8 cellular contexts compared by ENCODE assay signal in the genomic region with DNA sequence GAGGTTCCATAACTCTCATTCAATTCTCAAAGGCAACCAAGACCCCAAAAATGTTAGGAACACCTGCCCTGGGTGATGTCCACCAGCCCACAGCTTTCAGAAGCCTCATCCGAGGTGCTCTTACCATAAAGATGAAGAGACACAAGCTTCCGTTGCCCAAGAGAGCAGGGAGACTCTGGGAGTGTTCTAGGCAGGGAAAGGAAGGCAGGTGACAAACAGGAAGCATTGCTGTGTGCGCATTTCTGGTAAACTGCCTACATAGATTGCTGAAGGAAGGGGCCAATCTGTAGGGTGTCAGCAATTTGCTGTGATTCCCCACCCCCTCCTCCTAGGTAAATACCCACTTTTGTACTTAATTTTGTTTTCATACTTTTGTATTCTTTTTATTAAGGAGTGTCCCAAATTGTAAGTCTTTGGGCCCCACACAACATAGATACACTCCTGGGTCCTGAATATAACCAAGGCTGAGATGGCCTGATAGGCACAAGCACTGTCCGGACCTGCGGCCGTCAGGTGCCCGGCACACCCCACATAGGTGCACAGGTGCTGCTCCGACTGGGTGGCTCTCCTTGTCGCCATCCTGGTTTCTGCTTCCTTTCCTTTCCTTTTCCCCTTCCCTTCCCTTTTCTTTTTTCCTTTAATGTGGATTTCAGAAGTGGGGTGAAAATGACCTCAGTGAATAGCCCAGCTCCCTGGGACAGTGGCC. TPM values are rescaled to one million over a fixed set of nuclear protein-coding genes. Genes with fewer than 3 reads are reported as not detected.
DNase-seq lines count a peak whose midpoint lies in the region; ATAC-seq and TF ChIP-seq lines count a peak whose summit lies in the region.

No MANE protein-coding gene starts in this region.

- ATAC-seq in GM18907 (IDR thresholded peaks at IDR 0.05; ENCODE audit: unreplicated experiment) (peak; percentile 20), HG02884 (IDR thresholded peaks at IDR 0.05; ENCODE audit: unreplicated experiment) (peak; percentile 16)
- ATAC-seq in natural killer cell treated with Interleukin-12 subunit alpha and Interleukin-12 subunit beta and Interleukin-15 and Interleukin-18, amount 100 ng/mL, for 72 hours: no peak

- H3K4me3 ChIP-seq in endodermal cell (ENCODE audit: low read length): no peak overlapping the region

- no peaks in the 10 kb centered on the region for H3K9me3 Mint-ChIP-seq in natural killer cell treated with Interleukin-12 subunit alpha and Interleukin-12 subunit beta and Interleukin-15 and Interleukin-18, amount 100 ng/mL, for 72 hours
- H3K9me3 Mint-ChIP-seq in endodermal cell: peaks cover 4% of the 10 kb centered on the region

- peak overlapping the region; percentile 85 for H3K4me3 Mint-ChIP-seq in natural killer cell treated with Interleukin-12 subunit alpha and Interleukin-12 subunit beta and Interleukin-15 and Interleukin-18, amount 100 ng/mL, for 72 hours
- no peak overlapping the region for H3K4me3 Mint-ChIP-seq in endodermal cell

- H3K4me1 Mint-ChIP-seq in natural killer cell treated with Interleukin-12 subunit alpha and Interleukin-12 subunit beta and Interleukin-15 and Interleukin-18, amount 100 ng/mL, for 72 hours (ENCODE audit: low read depth in 2 of 2): peaks cover 56 to 60% of the 10 kb centered on the region in 2 donors
- H3K4me1 Mint-ChIP-seq in endodermal cell: peaks cover 22% of the 10 kb centered on the region

- WGBS in endodermal cell (ENCODE audit: insufficient coverage in 1 of 2, insufficient read length in 1 of 2), 2 experiments: 84 to 86% methylated on average over 9 of the region's 9 CpGs

- H3K4me1 ChIP-seq in endodermal cell (ENCODE audit: control insufficient read depth, insufficient read depth, low read length): peaks cover 8% of the 10 kb centered on the region

- in situ Hi-C loops in GM13977 (cut with MboI; ENCODE audit: low pct_unique_long_range_greater_than_20kb, low sequenced_read_pairs, unreplicated experiment): loop anchor here (10.0 kb wide), 2 partner anchors 149 to 189 kb away; no protein-coding TSS in a partner anchor

- TF ChIP-seq CTCF in GM13977 (IDR thresholded peaks at IDR 0.05; ENCODE audit: extremely low read depth, insufficient read depth, missing control alignments) (no peak), endodermal cell (conservative IDR thresholded peaks at IDR 0.05) (no peak)

- H3K27ac ChIP-seq in endodermal cell (ENCODE audit: low read depth, low read length): no peak overlapping the region

- H3K36me3 ChIP-seq in endodermal cell (ENCODE audit: control insufficient read depth, insufficient read depth, low read length): no peaks in the 10 kb centered on the region

- H3K27ac Mint-ChIP-seq in natural killer cell treated with Interleukin-12 subunit alpha and Interleukin-12 subunit beta and Interleukin-15 and Interleukin-18, amount 100 ng/mL, for 72 hours: peak overlapping the region; percentile 91 to 93
- H3K27ac Mint-ChIP-seq in endodermal cell: no peak overlapping the region

- peaks cover 0 to 8% of the 10 kb centered on the region in 2 donors for H3K27me3 Mint-ChIP-seq in natural killer cell treated with Interleukin-12 subunit alpha and Interleukin-12 subunit beta and Interleukin-15 and Interleukin-18, amount 100 ng/mL, for 72 hours
- H3K27me3 Mint-ChIP-seq in endodermal cell (ENCODE audit: insufficient read depth): peaks cover 6% of the 10 kb centered on the region

- H3K9ac ChIP-seq in endodermal cell (ENCODE audit: extremely low read depth, low read length, poor library complexity, severe bottlenecking): no peak overlapping the region

- no peaks in the 10 kb centered on the region for H3K27me3 ChIP-seq in endodermal cell (ENCODE audit: control insufficient read depth, insufficient read depth, low read length, poor library complexity, severe bottlenecking)

- no peaks in the 10 kb centered on the region for H3K36me3 Mint-ChIP-seq in natural killer cell treated with Interleukin-12 subunit alpha and Interleukin-12 subunit beta and Interleukin-15 and Interleukin-18, amount 100 ng/mL, for 72 hours
- H3K36me3 Mint-ChIP-seq in endodermal cell (ENCODE audit: low read depth): no peaks in the 10 kb centered on the region

- peaks cover 6% of the 10 kb centered on the region for H3K9me3 ChIP-seq in endodermal cell (ENCODE audit: control insufficient read depth, low read length)

- peak; percentile 20 for DNase-seq in T-helper 22 cell (ENCODE audit: low read depth)
- no peak for DNase-seq in natural killer cell treated with Interleukin-12 subunit alpha and Interleukin-12 subunit beta and Interleukin-15 and Interleukin-18, amount 100 ng/mL, for 72 hours (ENCODE audit: low spot score)
- no peak for DNase-seq in HCEC 1CT
- no peak for DNase-seq in NCI-H2227 treated with DMSO at 0.1 percent for 48 hours (lab: John Stamatoyannopoulos, UW)
- no peak for DNase-seq in GM13977 (ENCODE audit: low spot score)
- no peak for DNase-seq in endodermal cell

RNA-seq across cellular contexts. Expression of gene SMNDC1, which starts 51.4 kb away (rescaled TPM):
- total RNA-seq in natural killer cell treated with Interleukin-12 subunit alpha and Interleukin-12 subunit beta and Interleukin-15 and Interleukin-18, amount 100 ng/mL, for 72 hours: 10 to 100 TPM; 39.7 to 41.8 TPM
- 10 to 100 TPM; 52.9 to 65.6 TPM for total RNA-seq in endodermal cell
- 29.0 TPM for polyA plus RNA-seq in endodermal cell (2013, experiment 1 of 2)
- 29.7 TPM for polyA plus RNA-seq in endodermal cell (2013, experiment 2 of 2)

Comparison
In these comparisons a context has a peak if more than half of its experiments do, and no peak if none do; other contexts are left out.
1. ATAC-seq: peak in GM18907 (single experiment) and HG02884 (single experiment); none in natural killer cell treated with Interleukin-12 subunit alpha and Interleukin-12 subunit beta and Interleukin-15 and Interleukin-18, amount 100 ng/mL, for 72 hours (0 of 2).